18 cellular contexts compared by ENCODE assay signal in the genomic region with DNA sequence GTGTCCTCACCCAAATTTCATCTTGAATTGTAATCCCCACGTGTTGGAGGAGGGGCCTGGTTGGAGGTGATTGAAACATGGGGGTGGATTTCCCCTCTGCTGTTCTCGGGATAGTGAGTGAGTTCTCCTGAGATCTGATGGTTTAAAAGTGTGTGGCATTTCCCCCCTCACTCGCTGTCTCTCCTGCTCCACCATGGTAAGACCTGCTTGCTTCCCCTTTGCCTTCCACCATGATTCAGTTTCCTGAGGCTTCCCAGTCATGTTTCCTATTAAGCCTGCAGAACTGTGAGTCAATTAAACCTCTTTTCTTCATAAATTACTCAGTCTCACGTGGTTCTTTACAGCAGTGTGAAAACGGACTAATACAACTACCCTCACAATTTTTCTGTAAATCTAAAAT.
"Had no signal": no experiment of that assay in that cellular context is flagged by ENCODE, and none has a peak within 500 bp of the region (broad histone marks: within the 10 kb centered on the region; RNA-seq: fewer than 3 reads in every experiment).

No MANE protein-coding gene starts in this region.

- H3K4me3 ChIP-seq: cardiac muscle cell, heart left ventricle, left lung, sigmoid colon, SK-N-MC, testis had no signal

- H3K9ac ChIP-seq: parathyroid adenoma had no signal

- H3K27ac Mint-ChIP-seq: activated naive CD4-positive, alpha-beta T cell treated with anti-CD3 and anti-CD28 coated beads, Interleukin-2, amount 50 U/mL, for 24 hours; nephron; type B pancreatic cell had no signal

- H2AFZ ChIP-seq: parathyroid adenoma had no signal

- H3K36me3 Mint-ChIP-seq: activated naive CD4-positive, alpha-beta T cell treated with anti-CD3 and anti-CD28 coated beads, Interleukin-2, amount 50 U/mL, for 24 hours; type B pancreatic cell had no signal

- H3K79me2 ChIP-seq: parathyroid adenoma had no signal

- H3K36me3 ChIP-seq: cardiac muscle cell, heart left ventricle, left lung, sigmoid colon, WERI-Rb-1 had no signal

- DNase-seq: activated CD8-positive, alpha-beta memory T cell treated with anti-CD3 and anti-CD28 coated beads for 24 hours; activated CD8-positive, alpha-beta memory T cell treated with anti-CD3 and anti-CD28 coated beads, Interleukin-2, amount 50 U/mL, for 48 hours; amniotic stem cell; foreskin keratinocyte; heart left ventricle; kidney; left lung; midbrain; SHP77; sigmoid colon; testis; WERI-Rb-1 had no signal

- ATAC-seq: foreskin keratinocyte, heart left ventricle, left lung had no signal

- H3K4me3 Mint-ChIP-seq: activated naive CD4-positive, alpha-beta T cell treated with anti-CD3 and anti-CD28 coated beads, Interleukin-2, amount 50 U/mL, for 24 hours; nephron; type B pancreatic cell had no signal

- FAIRE-seq: kidney had no signal

- H3K4me1 ChIP-seq: foreskin keratinocyte had no signal

- H3K27ac ChIP-seq: cardiac muscle cell, foreskin keratinocyte, heart left ventricle, left lung, parathyroid adenoma, sigmoid colon, SK-N-MC, testis, WERI-Rb-1 had no signal

- H3K27me3 ChIP-seq: cardiac muscle cell, heart left ventricle, left lung, sigmoid colon, testis had no signal

- H3K4me1 Mint-ChIP-seq: nephron had no signal

- H3K9me3 ChIP-seq: heart left ventricle, left lung, sigmoid colon, testis had no signal

- H3K9me3 Mint-ChIP-seq: activated naive CD4-positive, alpha-beta T cell treated with anti-CD3 and anti-CD28 coated beads, Interleukin-2, amount 50 U/mL, for 24 hours; nephron; type B pancreatic cell had no signal
